10 cellular contexts compared by ENCODE assay signal in the genomic region with DNA sequence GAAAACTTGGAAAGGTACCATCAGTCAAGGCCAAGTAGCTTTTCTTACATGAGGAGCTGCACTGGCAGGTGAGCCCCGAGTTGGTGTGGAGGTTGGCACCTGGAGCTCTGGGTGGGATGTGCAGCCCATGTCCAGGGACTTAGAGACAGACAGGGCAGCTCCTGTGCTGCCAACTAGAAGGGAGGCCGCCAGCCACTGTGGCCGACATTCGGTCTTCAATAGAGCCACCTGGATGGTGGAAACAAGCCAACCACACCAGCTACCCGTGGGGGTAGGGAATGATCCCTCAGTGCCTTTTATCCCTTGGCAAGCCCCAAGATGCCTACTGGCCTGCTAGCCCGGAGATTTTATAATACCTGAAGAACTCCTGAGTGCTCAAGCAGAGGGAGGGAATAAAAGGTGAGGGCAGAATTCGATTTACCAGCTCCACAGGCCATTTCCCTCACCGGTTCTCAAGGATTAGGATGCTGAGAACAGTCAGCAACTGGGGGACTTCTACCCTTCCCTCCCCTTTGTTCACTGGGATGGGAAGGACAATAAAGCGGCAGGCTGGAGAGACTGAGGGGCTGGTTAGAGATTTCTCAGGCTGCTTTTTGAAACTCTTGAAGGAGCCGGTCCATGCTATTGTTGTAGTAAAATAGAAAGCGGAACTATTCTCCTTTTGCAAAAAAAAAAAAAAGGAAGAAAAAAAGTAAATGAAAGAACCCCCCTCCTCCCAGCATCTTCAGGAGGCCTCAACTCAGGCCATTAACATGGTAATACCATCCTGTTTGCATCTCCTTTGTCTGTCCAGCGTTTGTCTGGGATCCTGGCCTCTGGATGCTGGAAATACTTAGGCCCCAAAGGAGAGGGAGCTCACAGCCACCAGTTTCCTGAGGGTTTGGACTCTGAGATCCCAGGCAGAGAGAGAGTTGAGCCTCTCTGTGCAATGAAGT.
DNase-seq lines count a peak whose midpoint lies in the region; ATAC-seq, FAIRE-seq and TF ChIP-seq lines count a peak whose summit lies in the region.
"Had no signal": no experiment of that assay in that cellular context is flagged by ENCODE, and none has a peak within 500 bp of the region (broad histone marks: within the 10 kb centered on the region; RNA-seq: fewer than 3 reads in every experiment).

No MANE protein-coding gene starts in this region.

- no TSS peak for BruUV-seq in mammary epithelial cell (replicated peaks; lab: Mats Ljungman, UMichigan)

- DNase-seq in HTR-8/SVneo (ENCODE audit: insufficient read length, low spot score) (no peak), mammary epithelial cell (no peak), pons (ENCODE audit: low spot score) (peak; percentile 39), G401 (ENCODE audit: low spot score) (no peak), D341Med (ENCODE audit: low spot score) (no peak), H4 (ENCODE audit: low spot score) (no peak)
- DNase-seq in activated CD4-positive, alpha-beta T cell treated with anti-CD3 and anti-CD28 coated beads for 4 hours = no peak
- DNase-seq: activated naive CD8-positive, alpha-beta T cell treated with anti-CD3 and anti-CD28 coated beads, Interleukin-2, amount 10 ng/mL, durations not matched to agents 7 days and 5 days had no signal

- no peaks in the 10 kb centered on the region for H3K9me3 ChIP-seq in mammary epithelial cell (replicated peaks; ENCODE audit: insufficient read depth, low read length)

- no peaks in the 10 kb centered on the region for H3K27me3 ChIP-seq in mammary epithelial cell (ENCODE audit: insufficient read depth, low read length)

- peak; percentile 57 for FAIRE-seq in HTR-8/SVneo (lab: Jason Lieb, UNC)

- no peaks in the 10 kb centered on the region for H3K36me3 ChIP-seq in mammary epithelial cell (ENCODE audit: insufficient read depth, low read length)

- no peaks in the 10 kb centered on the region for H4K20me1 ChIP-seq in mammary epithelial cell (ENCODE audit: insufficient read depth, low read length)

- CTCF ChIA-PET in mammary epithelial cell (lab: Charles Lee; ENCODE audit: low non-redundant PET) = no interaction called here

- no peak overlapping the region for H3K27ac ChIP-seq in mammary epithelial cell (ENCODE audit: insufficient read depth, low read depth, low read length)

- H2AFZ ChIP-seq in mammary epithelial cell (ENCODE audit: low read depth, low read length) = peak overlapping the region; percentile 37

- H3K9ac ChIP-seq in mammary epithelial cell (ENCODE audit: insufficient read depth, low read length) = no peak overlapping the region

- H3K4me3 ChIP-seq in mammary epithelial cell (replicated peaks in 1 of 3; ENCODE audit: insufficient read depth in 1 of 3, low read depth in 2 of 3, low read length in 3 of 3) = no peak overlapping the region
- H3K4me3 ChIP-seq: skin epidermis had no signal

- no peak overlapping the region for H3K4me2 ChIP-seq in mammary epithelial cell (ENCODE audit: insufficient read depth, low read depth, low read length)

- peaks cover 72% of the 10 kb centered on the region for H3K4me1 ChIP-seq in mammary epithelial cell (ENCODE audit: insufficient read depth, low read length)

- WGBS in mammary epithelial cell (ENCODE audit: low coverage, missing lambda C conversion rate) = 69% methylated on average over 12 of the region's 12 CpGs

- TF ChIP-seq CTCF in mammary epithelial cell (conservative IDR thresholded peaks at IDR 0.05 in 1 of 2, IDR thresholded peaks at IDR 0.05 in 1 of 2; ENCODE audit: extremely low read depth in 1 of 2, insufficient read depth in 1 of 2, low read depth in 1 of 2, low read length in 2 of 2) = no peak

- no peaks in the 10 kb centered on the region for H3K79me2 ChIP-seq in mammary epithelial cell (ENCODE audit: insufficient read depth, low read length)

- dilution Hi-C loops in mammary epithelial cell (cut with HindIII; ENCODE audit: low sequenced_read_pairs) = no loop called here

- intact Hi-C loops in mammary epithelial cell (cut with micrococcal nuclease) = no loop called here

- peak; percentile 42 for ATAC-seq in GM18858 (IDR thresholded peaks at IDR 0.05; ENCODE audit: unreplicated experiment)

- in situ Hi-C loops in mammary epithelial cell (cut with MboI; ENCODE audit: low sequenced_read_pairs in 2 of 2) = no loop called here
- in situ Hi-C loops in G401 (cut with HindIII; ENCODE audit: low sequenced_read_pairs) = no loop called here
